ENCODE assay signal across 2 cellular contexts in the genomic region with DNA sequence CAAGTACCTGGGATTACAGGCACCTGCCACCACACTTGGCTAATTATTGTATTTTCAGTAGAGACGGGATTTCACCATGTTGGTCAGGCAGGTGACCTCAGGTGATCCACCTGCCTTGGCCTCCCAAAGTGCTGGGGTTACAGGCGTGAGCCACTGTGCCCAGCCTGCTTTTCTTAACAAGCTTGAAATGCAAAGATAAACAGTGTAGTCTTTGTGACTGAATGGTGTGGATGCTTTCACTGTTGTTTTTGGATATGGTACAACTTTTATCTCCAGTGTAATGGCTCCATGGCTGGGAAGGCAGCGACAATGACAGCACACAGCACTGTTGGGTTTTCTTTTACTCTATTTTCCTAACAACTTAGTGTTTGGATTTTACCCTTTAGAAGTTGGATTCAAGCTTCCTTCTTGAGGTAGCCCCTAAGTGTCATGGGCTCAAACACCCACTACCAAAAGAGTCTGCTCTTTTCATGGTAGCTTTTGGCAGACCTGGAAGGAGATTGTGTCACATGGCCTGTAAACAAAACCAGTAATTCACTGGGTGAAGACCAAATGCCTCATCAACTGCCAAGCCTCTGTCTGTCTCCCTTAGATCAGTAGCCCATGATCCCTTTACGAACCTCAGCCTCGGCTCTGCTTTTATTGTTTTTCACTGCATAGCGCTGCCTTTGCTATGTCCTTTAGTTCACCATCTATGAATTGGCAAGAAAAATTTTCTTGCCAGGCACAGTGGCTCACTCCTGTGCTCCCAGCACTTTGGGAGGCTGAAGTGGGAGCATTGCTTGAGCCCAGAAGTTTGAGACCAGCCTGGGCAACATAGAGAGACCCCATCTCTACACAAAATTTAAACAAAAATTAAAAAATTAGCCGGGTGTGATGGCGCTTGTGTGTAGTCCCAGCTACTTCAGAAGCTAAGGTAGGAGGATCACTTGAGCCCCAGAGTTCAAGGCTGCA.
TF ChIP-seq lines count a peak whose summit lies in the region.

No MANE protein-coding gene starts in this region.

TF ChIP-seq in SK-N-SH treated with all-trans-retinoic acid at 6 μM for 48 hours, 23 proteins besides CTCF, POLR2A, EP300 and RAD21 (continued from another document):
- TF ChIP-seq, protein P1, sequence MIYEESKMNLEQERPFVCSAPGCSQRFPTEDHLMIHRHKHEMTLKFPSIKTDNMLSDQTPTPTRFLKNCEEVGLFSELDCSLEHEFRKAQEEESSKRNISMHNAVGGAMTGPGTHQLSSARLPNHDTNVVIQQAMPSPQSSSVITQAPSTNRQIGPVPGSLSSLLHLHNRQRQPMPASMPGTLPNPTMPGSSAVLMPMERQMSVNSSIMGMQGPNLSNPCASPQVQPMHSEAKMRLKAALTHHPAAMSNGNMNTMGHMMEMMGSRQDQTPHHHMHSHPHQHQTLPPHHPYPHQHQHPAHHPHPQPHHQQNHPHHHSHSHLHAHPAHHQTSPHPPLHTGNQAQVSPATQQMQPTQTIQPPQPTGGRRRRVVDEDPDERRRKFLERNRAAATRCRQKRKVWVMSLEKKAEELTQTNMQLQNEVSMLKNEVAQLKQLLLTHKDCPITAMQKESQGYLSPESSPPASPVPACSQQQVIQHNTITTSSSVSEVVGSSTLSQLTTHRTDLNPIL (CRISPR knock-in tag; IDR thresholded peaks at IDR 0.05; ENCODE audit: low read depth) = no peak
- TF ChIP-seq ISL1 (CRISPR knock-in tag; IDR thresholded peaks at IDR 0.05) (0 out of 2 replicates have a peak, but pooled peaks have one; percentile 10), GLIS3 (CRISPR knock-in tag; IDR thresholded peaks at IDR 0.05) (no peak)

TF ChIP-seq in SK-N-SH, 30 proteins besides CTCF, POLR2A, EP300 and RAD21 (continued from another document):
- TF ChIP-seq, protein P2, sequence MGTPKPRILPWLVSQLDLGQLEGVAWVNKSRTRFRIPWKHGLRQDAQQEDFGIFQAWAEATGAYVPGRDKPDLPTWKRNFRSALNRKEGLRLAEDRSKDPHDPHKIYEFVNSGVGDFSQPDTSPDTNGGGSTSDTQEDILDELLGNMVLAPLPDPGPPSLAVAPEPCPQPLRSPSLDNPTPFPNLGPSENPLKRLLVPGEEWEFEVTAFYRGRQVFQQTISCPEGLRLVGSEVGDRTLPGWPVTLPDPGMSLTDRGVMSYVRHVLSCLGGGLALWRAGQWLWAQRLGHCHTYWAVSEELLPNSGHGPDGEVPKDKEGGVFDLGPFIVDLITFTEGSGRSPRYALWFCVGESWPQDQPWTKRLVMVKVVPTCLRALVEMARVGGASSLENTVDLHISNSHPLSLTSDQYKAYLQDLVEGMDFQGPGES (IDR thresholded peaks at IDR 0.05; ENCODE audit: low read depth, low read length) = no peak
- TF ChIP-seq, protein P3, sequence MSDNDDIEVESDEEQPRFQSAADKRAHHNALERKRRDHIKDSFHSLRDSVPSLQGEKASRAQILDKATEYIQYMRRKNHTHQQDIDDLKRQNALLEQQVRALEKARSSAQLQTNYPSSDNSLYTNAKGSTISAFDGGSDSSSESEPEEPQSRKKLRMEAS (IDR thresholded peaks at IDR 0.05; ENCODE audit: low read depth) = no peak
- TF ChIP-seq SIN3A (IDR thresholded peaks at IDR 0.05; ENCODE audit: borderline replicate concordance, low read depth, low read length) = no peak
- TF ChIP-seq TEAD4 (IDR thresholded peaks at IDR 0.05; ENCODE audit: borderline replicate concordance, insufficient read depth) = no peak
- TF ChIP-seq, protein P4, sequence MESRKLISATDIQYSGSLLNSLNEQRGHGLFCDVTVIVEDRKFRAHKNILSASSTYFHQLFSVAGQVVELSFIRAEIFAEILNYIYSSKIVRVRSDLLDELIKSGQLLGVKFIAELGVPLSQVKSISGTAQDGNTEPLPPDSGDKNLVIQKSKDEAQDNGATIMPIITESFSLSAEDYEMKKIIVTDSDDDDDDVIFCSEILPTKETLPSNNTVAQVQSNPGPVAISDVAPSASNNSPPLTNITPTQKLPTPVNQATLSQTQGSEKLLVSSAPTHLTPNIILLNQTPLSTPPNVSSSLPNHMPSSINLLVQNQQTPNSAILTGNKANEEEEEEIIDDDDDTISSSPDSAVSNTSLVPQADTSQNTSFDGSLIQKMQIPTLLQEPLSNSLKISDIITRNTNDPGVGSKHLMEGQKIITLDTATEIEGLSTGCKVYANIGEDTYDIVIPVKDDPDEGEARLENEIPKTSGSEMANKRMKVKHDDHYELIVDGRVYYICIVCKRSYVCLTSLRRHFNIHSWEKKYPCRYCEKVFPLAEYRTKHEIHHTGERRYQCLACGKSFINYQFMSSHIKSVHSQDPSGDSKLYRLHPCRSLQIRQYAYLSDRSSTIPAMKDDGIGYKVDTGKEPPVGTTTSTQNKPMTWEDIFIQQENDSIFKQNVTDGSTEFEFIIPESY (IDR thresholded peaks at IDR 0.05; ENCODE audit: borderline replicate concordance, low read depth) = no peak
- TF ChIP-seq NFIC (IDR thresholded peaks at IDR 0.05; ENCODE audit: borderline replicate concordance) = no peak
- no peak for TF ChIP-seq NRF1 (IDR thresholded peaks at IDR 0.05; ENCODE audit: low read depth, low read length)
- no peak for TF ChIP-seq FOXJ3 (CRISPR knock-in tag; IDR thresholded peaks at IDR 0.05)
- TF ChIP-seq SMC3 (IDR thresholded peaks at IDR 0.05; ENCODE audit: low read depth, low read length) = no peak
- no peak for TF ChIP-seq MXI1 (IDR thresholded peaks at IDR 0.05; ENCODE audit: low read depth, low read length)
- TF ChIP-seq EZH2phosphoT487 (IDR thresholded peaks at IDR 0.05; ENCODE audit: borderline replicate concordance, low read depth) = no peak
- TF ChIP-seq, protein P5, sequence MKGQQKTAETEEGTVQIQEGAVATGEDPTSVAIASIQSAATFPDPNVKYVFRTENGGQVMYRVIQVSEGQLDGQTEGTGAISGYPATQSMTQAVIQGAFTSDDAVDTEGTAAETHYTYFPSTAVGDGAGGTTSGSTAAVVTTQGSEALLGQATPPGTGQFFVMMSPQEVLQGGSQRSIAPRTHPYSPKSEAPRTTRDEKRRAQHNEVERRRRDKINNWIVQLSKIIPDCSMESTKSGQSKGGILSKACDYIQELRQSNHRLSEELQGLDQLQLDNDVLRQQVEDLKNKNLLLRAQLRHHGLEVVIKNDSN (IDR thresholded peaks at IDR 0.05; ENCODE audit: borderline replicate concordance, low read depth) = no peak
- TF ChIP-seq GATA2 (CRISPR knock-in tag; IDR thresholded peaks at IDR 0.05) = no peak
- TF ChIP-seq RFX5 (IDR thresholded peaks at IDR 0.05; ENCODE audit: low read length) = no peak
- TF ChIP-seq TCF12 (IDR thresholded peaks at IDR 0.05) = no peak
- no peak for TF ChIP-seq MEF2A (IDR thresholded peaks at IDR 0.05; ENCODE audit: borderline replicate concordance, low read depth)
- no peak for TF ChIP-seq RXRA (IDR thresholded peaks at IDR 0.05; ENCODE audit: borderline replicate concordance, low read depth)
